25 cellular contexts compared by ENCODE assay signal in genomic region chr5:173532689-173533250, GRCh38.
"Had no signal": no experiment of that assay in that cellular context is flagged by ENCODE, and none has a peak within 500 bp of the region (broad histone marks: within the 10 kb centered on the region; RNA-seq: fewer than 3 reads in every experiment).

No MANE protein-coding gene starts in this region.

- H3K9me3 ChIP-seq: colonic mucosa, gastroesophageal sphincter, heart left ventricle, left ventricle myocardium inferior, lower lobe of right lung, mucosa of descending colon had no signal

- ATAC-seq: effector memory CD8-positive, alpha-beta T cell; esophagus mucosa; foreskin keratinocyte; gastroesophageal sphincter; heart left ventricle; left colon; left lobe of liver; lower lobe of right lung; mucosa of descending colon had no signal

- H3K27ac Mint-ChIP-seq: dendritic cell treated with granulocyte-macrophage colony-stimulating factor and Interleukin-4, amounts not matched to agents 40 ng/mL and 50 ng/mL, for 4 days; effector memory CD8-positive, alpha-beta T cell; endodermal cell; immature natural killer cell; mesothelial cell of epicardium had no signal

- H3K4me3 ChIP-seq: colonic mucosa, gastroesophageal sphincter, heart left ventricle, hepatocyte, left ventricle myocardium inferior, lower lobe of right lung, mucosa of descending colon had no signal

- H3K27me3 ChIP-seq: colonic mucosa, foreskin keratinocyte, hepatocyte had no signal

- H3K36me3 Mint-ChIP-seq: immature natural killer cell, mesothelial cell of epicardium had no signal

- H3K36me3 ChIP-seq: colonic mucosa, gastroesophageal sphincter, heart left ventricle, left ventricle myocardium inferior, lower lobe of right lung had no signal

- H3K9me3 Mint-ChIP-seq: dendritic cell treated with granulocyte-macrophage colony-stimulating factor and Interleukin-4, amounts not matched to agents 40 ng/mL and 50 ng/mL, for 4 days; effector memory CD8-positive, alpha-beta T cell; endodermal cell; immature natural killer cell; mesothelial cell of epicardium had no signal

- H3K4me1 ChIP-seq: colonic mucosa, foreskin keratinocyte, gastroesophageal sphincter, lower lobe of right lung had no signal

- H3K4me3 Mint-ChIP-seq: dendritic cell treated with granulocyte-macrophage colony-stimulating factor and Interleukin-4, amounts not matched to agents 40 ng/mL and 50 ng/mL, for 4 days; effector memory CD8-positive, alpha-beta T cell; endodermal cell; immature natural killer cell; mesothelial cell of epicardium had no signal

- H3K27ac ChIP-seq: colonic mucosa, epithelial cell of prostate, foreskin keratinocyte, gastroesophageal sphincter, heart left ventricle, hepatocyte, left ventricle myocardium inferior, lower lobe of right lung had no signal

- DNase-seq: cerebellar nuclear complex; colonic mucosa; cortex of kidney; effector CD8-positive, alpha-beta T cell; effector memory CD8-positive, alpha-beta T cell; endodermal cell; erythroblast; foreskin keratinocyte; heart left ventricle; hypothalamus; immature natural killer cell; kidney; kidney glomerular epithelial cell; left colon; left ventricle myocardium inferior; lower lobe of right lung; mesenchymal stem cell; mucosa of descending colon had no signal

- H3K4me1 Mint-ChIP-seq: endodermal cell, immature natural killer cell, mesothelial cell of epicardium had no signal
